ENCODE assay signal across 9 cellular contexts in genomic region chr12:57549203-57549908, GRCh38. TPM values are rescaled to one million over a fixed set of nuclear protein-coding genes. Genes with fewer than 3 reads are reported as not detected.
DNase-seq lines count a peak whose midpoint lies in the region; ATAC-seq, FAIRE-seq and TF ChIP-seq lines count a peak whose summit lies in the region.
"Had no signal": no experiment of that assay in that cellular context is flagged by ENCODE, and none has a peak within 500 bp of the region (broad histone marks: within the 10 kb centered on the region; RNA-seq: fewer than 3 reads in every experiment).

No MANE protein-coding gene starts in this region.

- no peak for FAIRE-seq in GM12878 (lab: Jason Lieb, UNC)

- POLR2A ChIA-PET in GM12878 (lab: Charles Lee): no interaction called here

- SMC1A ChIA-PET in GM12878 (lab: Charles Lee; ENCODE audit: uncharacterized antibody, unreplicated experiment): no interaction called here

- H3K9ac ChIP-seq in GM12878 (ENCODE audit: control insufficient read depth, insufficient read depth, low read length): no peak overlapping the region
- H3K9ac ChIP-seq in mesenchymal stem cell (ENCODE audit: low read length): no peak overlapping the region

- no peak overlapping the region for H4K91ac ChIP-seq in mesenchymal stem cell (ENCODE audit: low read length)

- H3K9me3 ChIP-seq in GM12878 (replicated peaks; ENCODE audit: control insufficient read depth, insufficient read depth, low read length) (no peaks in the 10 kb centered on the region), mesenchymal stem cell (ENCODE audit: control insufficient read depth, low read length) (no peaks in the 10 kb centered on the region), upper lobe of right lung (no peaks in the 10 kb centered on the region), adrenal gland (replicated peaks in 1 of 3) (no peaks in the 10 kb centered on the region)

- H3K18ac ChIP-seq in mesenchymal stem cell (ENCODE audit: low read depth in 1 of 2, low read length in 2 of 2): no peak overlapping the region

- intact Hi-C loops in GM12878 (cut with micrococcal nuclease; ENCODE audit: unreplicated experiment) (no loop called here), upper lobe of right lung (cut with DNase I) (no loop called here), adrenal gland (cut with DNase I) (no loop called here)

- peaks cover 19% of the 10 kb centered on the region for H3K79me2 ChIP-seq in GM12878 (ENCODE audit: control insufficient read depth, insufficient read depth, low read length)

- no peak for TF ChIP-seq POLR2A in GM12878 (IDR thresholded peaks at IDR 0.05; ENCODE audit: low read depth, low read length)
- TF ChIP-seq POLR2A in adrenal gland (IDR thresholded peaks at IDR 0.05): no peak

- H3K4me1 ChIP-seq in GM12878 (ENCODE audit: control insufficient read depth, insufficient read depth, low read length): peaks cover 9% of the 10 kb centered on the region; the same call in 1 of the 2 replicates
- H3K4me1 ChIP-seq in mesenchymal stem cell (ENCODE audit: control insufficient read depth, insufficient read depth, low read depth, low read length): peaks cover 27% of the 10 kb centered on the region
- H3K4me1 ChIP-seq in upper lobe of right lung: peaks cover 13% of the 10 kb centered on the region
- H3K4me1 ChIP-seq in adrenal gland (replicated peaks in 1 of 2): peaks cover 15 to 18% of the 10 kb centered on the region in 2 donors

- no peak overlapping the region for H2BK120ac ChIP-seq in mesenchymal stem cell (ENCODE audit: low read depth, low read length)

- TF ChIP-seq RAD21 in GM12878 (IDR thresholded peaks at IDR 0.05; ENCODE audit: insufficient read depth, low read depth, low read length): no peak

- no peak for DNase-seq in activated naive CD4-positive, alpha-beta T cell (lab: John Stamatoyannopoulos, UW)
- DNase-seq in GM12878 (ENCODE audit: low read depth, low spot score) (no peak), mesenchymal stem cell (no peak), upper lobe of right lung (no peak), kidney tubule cell (ENCODE audit: low spot score) (no peak), HT-29 (ENCODE audit: low spot score) (no peak), adrenal gland (no peak)
- DNase-seq: Calu3 had no signal

- no peak overlapping the region for H2BK15ac ChIP-seq in mesenchymal stem cell (ENCODE audit: low read depth, poor library complexity, severe bottlenecking)

- CTCF ChIA-PET in GM12878 (lab: Yijun Ruan, JAX): no interaction called here

- H3K79me1 ChIP-seq in mesenchymal stem cell (replicated peaks; ENCODE audit: low read length, poor library complexity, severe bottlenecking): peaks cover 6% of the 10 kb centered on the region

- no peak overlapping the region for H3K4ac ChIP-seq in mesenchymal stem cell (ENCODE audit: low read depth in 1 of 2, low read length in 2 of 2)

- H2BK12ac ChIP-seq in mesenchymal stem cell (ENCODE audit: low read length in 2 of 2): no peak overlapping the region

- H3K14ac ChIP-seq in mesenchymal stem cell (ENCODE audit: low read length in 2 of 2): no peak overlapping the region

- H3K36me3 Mint-ChIP-seq in activated naive CD4-positive, alpha-beta T cell treated with anti-CD3 and anti-CD28 coated beads, Interleukin-2, amount 50 U/mL, for 24 hours: no peaks in the 10 kb centered on the region

- ATAC-seq in GM12878: peak; percentile 1; the same call in 2 of the 3 replicates
- ATAC-seq in upper lobe of right lung: no peak

- no peak for TF ChIP-seq EP300 in GM12878 (IDR thresholded peaks at IDR 0.05; ENCODE audit: borderline replicate concordance in 1 of 2, control insufficient read depth in 1 of 2, low read depth in 2 of 2, low read length in 2 of 2)

- in situ Hi-C loops in GM12878 (cut with MboI): no loop called here

- H3K23ac ChIP-seq in mesenchymal stem cell (ENCODE audit: low read length in 2 of 2): no peak overlapping the region

- H3K4me3 ChIP-seq in GM12878 (peak overlapping the region; percentile 73), mesenchymal stem cell (ENCODE audit: insufficient read depth in 1 of 2, low read depth in 1 of 2, low read length in 2 of 2) (peak overlapping the region; percentile 65 to 72), upper lobe of right lung (peak overlapping the region; percentile 38), adrenal gland (peak overlapping the region in 1 of 4 donors; percentile 50)

- no peak overlapping the region for H2BK5ac ChIP-seq in mesenchymal stem cell (ENCODE audit: low read depth, low read length, poor library complexity, severe bottlenecking)

- TF ChIP-seq CTCF in GM12878 (IDR thresholded peaks at IDR 0.05 in 2 of 3, conservative IDR thresholded peaks at IDR 0.05 in 1 of 3; ENCODE audit: control insufficient read depth in 2 of 3, extremely low read depth in 1 of 3, insufficient read depth in 1 of 3, low read depth in 3 of 3, low read length in 3 of 3): no peak
- no peak for TF ChIP-seq CTCF in upper lobe of right lung (IDR thresholded peaks at IDR 0.05)
- no peak for TF ChIP-seq CTCF in adrenal gland (IDR thresholded peaks at IDR 0.05)

- H3K4me3 Mint-ChIP-seq in activated naive CD4-positive, alpha-beta T cell treated with anti-CD3 and anti-CD28 coated beads, Interleukin-2, amount 50 U/mL, for 24 hours: peak overlapping the region; percentile 71

- H2AFZ ChIP-seq in GM12878 (ENCODE audit: control insufficient read depth, low read depth, low read length) (peak overlapping the region; percentile 68), mesenchymal stem cell (ENCODE audit: low read depth, low read length) (no peak overlapping the region)

- no peak overlapping the region for H3K27ac Mint-ChIP-seq in activated naive CD4-positive, alpha-beta T cell treated with anti-CD3 and anti-CD28 coated beads, Interleukin-2, amount 50 U/mL, for 24 hours

- H3K27ac ChIP-seq in GM12878 (ENCODE audit: control insufficient read depth, insufficient read depth): no peak overlapping the region
- no peak overlapping the region for H3K27ac ChIP-seq in mesenchymal stem cell (ENCODE audit: low read length, poor library complexity, severe bottlenecking)
- H3K27ac ChIP-seq in upper lobe of right lung: no peak overlapping the region
- peak overlapping the region in 1 of 5 donors; percentile 54 for H3K27ac ChIP-seq in adrenal gland

- no peak overlapping the region for H2AK5ac ChIP-seq in mesenchymal stem cell (ENCODE audit: low read length, severe bottlenecking)

- 24% methylated on average over 10 of the region's 13 CpGs for WGBS in GM12878 (ENCODE audit: insufficient coverage, insufficient replicate concordance, low lambda C conversion rate, missing lambda C conversion rate)
- WGBS in mesenchymal stem cell: 52% methylated on average over 7 of the region's 13 CpGs
- WGBS in adrenal gland, 4 donors: 37 to 53% (median 39%) methylated on average over 9 to 13 of the region's 13 CpGs

- H3K36me3 ChIP-seq in GM12878 (ENCODE audit: control insufficient read depth in 2 of 2, insufficient read depth in 2 of 2, low read length in 1 of 2) (no peaks in the 10 kb centered on the region), mesenchymal stem cell (ENCODE audit: control insufficient read depth in 1 of 2, insufficient read depth in 2 of 2, low read depth in 1 of 2, low read length in 2 of 2) (peaks cover 0 to 14% of the 10 kb centered on the region in 2 experiments), upper lobe of right lung (no peaks in the 10 kb centered on the region), adrenal gland (replicated peaks in 1 of 2) (no peaks in the 10 kb centered on the region)

- RAD21 ChIA-PET in GM12878 (lab: Charles Lee; ENCODE audit: unreplicated experiment): interaction anchor here (1.0 kb wide), 1 partner anchor 26 kb away, joined by 3 read pairs; no protein-coding TSS in a partner anchor

- H3K9me3 Mint-ChIP-seq in activated naive CD4-positive, alpha-beta T cell treated with anti-CD3 and anti-CD28 coated beads, Interleukin-2, amount 50 U/mL, for 24 hours: no peaks in the 10 kb centered on the region

- H4K20me1 ChIP-seq in GM12878 (ENCODE audit: control insufficient read depth, insufficient read depth): no peaks in the 10 kb centered on the region

- H3K27me3 Mint-ChIP-seq in activated naive CD4-positive, alpha-beta T cell treated with anti-CD3 and anti-CD28 coated beads, Interleukin-2, amount 50 U/mL, for 24 hours: peaks cover 2% of the 10 kb centered on the region

- no TSS peak for BruUV-seq in GM12878 (replicated peaks; lab: Mats Ljungman, UMichigan)

- H3K27me3 ChIP-seq in GM12878 (replicated peaks in 1 of 2; ENCODE audit: control insufficient read depth in 2 of 2, insufficient read depth in 2 of 2, low read length in 1 of 2): peaks cover 0 to 1% of the 10 kb centered on the region in 2 experiments; a peak in 2 of 4 replicates
- peaks cover 28 to 44% of the 10 kb centered on the region in 2 experiments for H3K27me3 ChIP-seq in mesenchymal stem cell (ENCODE audit: control insufficient read depth in 1 of 2, insufficient read depth in 1 of 2, low read length in 2 of 2)
- peaks cover 27% of the 10 kb centered on the region for H3K27me3 ChIP-seq in upper lobe of right lung
- peaks cover 8% of the 10 kb centered on the region for H3K27me3 ChIP-seq in adrenal gland

- peaks cover 42% of the 10 kb centered on the region for H3K4me1 Mint-ChIP-seq in activated naive CD4-positive, alpha-beta T cell treated with anti-CD3 and anti-CD28 coated beads, Interleukin-2, amount 50 U/mL, for 24 hours

- H3K4me2 ChIP-seq in GM12878 (ENCODE audit: control insufficient read depth, insufficient read depth) (peak overlapping the region; percentile 84), mesenchymal stem cell (ENCODE audit: low read length, poor library complexity, severe bottlenecking) (peak overlapping the region; percentile 67)

- H4K8ac ChIP-seq in mesenchymal stem cell (ENCODE audit: low read length): no peak overlapping the region

RNA-seq across cellular contexts. Expression of gene KIF5A, which starts 0.5 kb away (rescaled TPM):
- 0.73 and 0.77 TPM in 2 replicates for total RNA-seq in GM12878 (2013; cell fraction: nucleolus; rRNA removed)
- total RNA-seq in GM12878 (2014; rRNA removed) (1.0 and 1.1 TPM in 2 replicates), GM12878 (2014; rRNA removed; fragmentation: Illumina TruSeq; extraction: Trizol) (1.1 and 1.3 TPM in 2 replicates), GM12878 (2021) (2.2 and 2.9 TPM in 2 replicates), upper lobe of right lung (0.14 TPM), adrenal gland (1 to 10 TPM in 3 of 8 donors, under 1 TPM in 4, not detected in 1; 0.32 to 7.6 (median 0.61) TPM)
- polyA plus RNA-seq in GM12878 (2011; ENCODE audit: low read depth): 0.24 TPM
- polyA plus RNA-seq in GM12878 (2011; rRNA removed) (0.48 and 0.56 TPM in 2 replicates), GM12878 (2014; fragmentation: Illumina TruSeq; extraction: Trizol) (2.0 and 2.2 TPM in 2 replicates), GM12878 (2014; fragmentation: Nextera tagmentation; extraction: Ambion mirVana) (under 1 TPM; 0.35 to 0.44 TPM), GM12878 (2014; rRNA removed) (1.7 and 2.0 TPM in 2 replicates), GM12878 (2016; fragmentation: Nextera tagmentation; extraction: Ambion mirVana) (under 1 TPM; 0.69 to 0.92 TPM), adrenal gland (1 to 10 TPM; 1.9 to 7.4 (median 5.6) TPM)
- polyA plus RNA-seq in GM12878 (2011; cell fraction: cytosol; rRNA removed): 0.30 and 0.31 TPM in 2 replicates
- polyA plus RNA-seq in GM12878 (2011; cell fraction: nucleus; rRNA removed): 1.2 and 1.5 TPM in 2 replicates
- 0.51 and 0.79 TPM in 2 replicates for polyA plus RNA-seq in GM12878 (2012)
- 0.36 and 0.51 TPM in 2 replicates for polyA minus RNA-seq in GM12878 (2011; rRNA and poly(A)+ RNA removed)
- 0.10 TPM in 1 of 2 replicates, not detected in the other for polyA minus RNA-seq in GM12878 (2011; cell fraction: cytosol; rRNA and poly(A)+ RNA removed)
- polyA minus RNA-seq in GM12878 (2011; cell fraction: nucleus; rRNA and poly(A)+ RNA removed): 0.24 and 0.29 TPM in 2 replicates
- 0.26 TPM for polyA plus RNA-seq in mesenchymal stem cell (2013, experiment 1 of 2)
- polyA plus RNA-seq in mesenchymal stem cell (2013, experiment 2 of 2): 0.22 TPM
- not detected in 2 replicates for total RNA-seq in HT-29 (2014; rRNA removed; shearing (Covaris generic))
- total RNA-seq: Calu3 had no signal

RNA-seq across cellular contexts. Expression of gene DCTN2, which starts 2.4 kb away (rescaled TPM):
- 50.6 and 63.3 TPM in 2 replicates for total RNA-seq in GM12878 (2013; cell fraction: nucleolus; rRNA removed)
- 80.8 and 115 TPM in 2 replicates for total RNA-seq in GM12878 (2014; rRNA removed)
- total RNA-seq in GM12878 (2014; rRNA removed; fragmentation: Illumina TruSeq; extraction: Trizol): 81.4 and 83.9 TPM in 2 replicates
- 87.3 and 87.4 TPM in 2 replicates for total RNA-seq in GM12878 (2021)
- 67.2 TPM for polyA plus RNA-seq in GM12878 (2011; ENCODE audit: low read depth)
- polyA plus RNA-seq in GM12878 (2011; rRNA removed): 85.1 and 88.9 TPM in 2 replicates
- polyA plus RNA-seq in GM12878 (2011; cell fraction: cytosol; rRNA removed): 79.6 and 95.9 TPM in 2 replicates
- polyA plus RNA-seq in GM12878 (2011; cell fraction: nucleus; rRNA removed): 72.6 and 91.7 TPM in 2 replicates
- polyA plus RNA-seq in GM12878 (2012): 68.9 and 75.1 TPM in 2 replicates
- polyA plus RNA-seq in GM12878 (2014; fragmentation: Illumina TruSeq; extraction: Trizol): 139 and 171 TPM in 2 replicates
- 10 to 100 TPM; 32.3 to 60.7 TPM for polyA plus RNA-seq in GM12878 (2014; fragmentation: Nextera tagmentation; extraction: Ambion mirVana)
- polyA plus RNA-seq in GM12878 (2014; rRNA removed): 113 TPM in 2 replicates
- polyA plus RNA-seq in GM12878 (2016; fragmentation: Nextera tagmentation; extraction: Ambion mirVana): 100 to 1,000 TPM; 115 to 117 TPM
- 66.8 and 93.9 TPM in 2 replicates for polyA minus RNA-seq in GM12878 (2011; rRNA and poly(A)+ RNA removed)
- 47.0 and 53.5 TPM in 2 replicates for polyA minus RNA-seq in GM12878 (2011; cell fraction: cytosol; rRNA and poly(A)+ RNA removed)
- polyA minus RNA-seq in GM12878 (2011; cell fraction: nucleus; rRNA and poly(A)+ RNA removed): 25.4 and 26.2 TPM in 2 replicates
- 143 TPM for polyA plus RNA-seq in mesenchymal stem cell (2013, experiment 1 of 2)
- 134 TPM for polyA plus RNA-seq in mesenchymal stem cell (2013, experiment 2 of 2)
- 90.7 TPM for total RNA-seq in upper lobe of right lung
- 58.6 and 62.3 TPM in 2 replicates for total RNA-seq in HT-29 (2014; rRNA removed; shearing (Covaris generic))
- 100 to 1,000 TPM; 114 to 202 (median 135) TPM for total RNA-seq in adrenal gland
- polyA plus RNA-seq in adrenal gland: 100 to 1,000 TPM in 2 of 3 donors, 10 to 100 TPM in 1; 81.2 to 238 (median 101) TPM

RNA-seq across cellular contexts. Expression of gene MBD6, which starts 26.7 kb away (rescaled TPM):
- 16.4 and 19.1 TPM in 2 replicates for total RNA-seq in GM12878 (2013; cell fraction: nucleolus; rRNA removed)
- total RNA-seq in GM12878 (2014; rRNA removed) (3.1 and 4.6 TPM in 2 replicates), GM12878 (2014; rRNA removed; fragmentation: Illumina TruSeq; extraction: Trizol) (3.5 and 3.7 TPM in 2 replicates), GM12878 (2021) (41.5 and 52.7 TPM in 2 replicates), upper lobe of right lung (85.8 TPM), adrenal gland (100 to 1,000 TPM in 2 of 8 donors, 10 to 100 TPM in 6; 10.9 to 128 (median 38.1) TPM)
- 12.0 TPM for polyA plus RNA-seq in GM12878 (2011; ENCODE audit: low read depth)
- polyA plus RNA-seq in GM12878 (2011; rRNA removed) (2.0 and 3.8 TPM in 2 replicates), GM12878 (2014; fragmentation: Illumina TruSeq; extraction: Trizol) (5.9 and 12.7 TPM in 2 replicates), GM12878 (2014; fragmentation: Nextera tagmentation; extraction: Ambion mirVana) (1 to 10 TPM; 1.5 to 5.5 TPM), GM12878 (2014; rRNA removed) (20.2 and 24.3 TPM in 2 replicates), GM12878 (2016; fragmentation: Nextera tagmentation; extraction: Ambion mirVana) (1 to 10 TPM; 8.1 to 8.6 TPM), adrenal gland (100 to 1,000 TPM in 1 of 3 donors, 10 to 100 TPM in 2; 21.7 to 167 (median 91.4) TPM)
- 1.8 and 1.9 TPM in 2 replicates for polyA plus RNA-seq in GM12878 (2011; cell fraction: cytosol; rRNA removed)
- 43.1 and 56.1 TPM in 2 replicates for polyA plus RNA-seq in GM12878 (2011; cell fraction: nucleus; rRNA removed)
- 18.4 and 22.0 TPM in 2 replicates for polyA plus RNA-seq in GM12878 (2012)
- 4.3 and 5.9 TPM in 2 replicates for polyA minus RNA-seq in GM12878 (2011; rRNA and poly(A)+ RNA removed)
- 3.6 and 6.3 TPM in 2 replicates for polyA minus RNA-seq in GM12878 (2011; cell fraction: cytosol; rRNA and poly(A)+ RNA removed)
- 11.7 and 19.9 TPM in 2 replicates for polyA minus RNA-seq in GM12878 (2011; cell fraction: nucleus; rRNA and poly(A)+ RNA removed)
- 44.2 TPM for polyA plus RNA-seq in mesenchymal stem cell (2013, experiment 1 of 2)
- 40.9 TPM for polyA plus RNA-seq in mesenchymal stem cell (2013, experiment 2 of 2)
- total RNA-seq in HT-29 (2014; rRNA removed; shearing (Covaris generic)): 18.0 and 23.0 TPM in 2 replicates

RNA-seq across cellular contexts. Expression of gene DDIT3, which starts 29.0 kb away (rescaled TPM):
- 21.5 and 24.3 TPM in 2 replicates for total RNA-seq in GM12878 (2013; cell fraction: nucleolus; rRNA removed)
- total RNA-seq in GM12878 (2014; rRNA removed) (9.7 and 9.8 TPM in 2 replicates), GM12878 (2014; rRNA removed; fragmentation: Illumina TruSeq; extraction: Trizol) (10.4 and 12.2 TPM in 2 replicates), GM12878 (2021) (8.2 and 9.2 TPM in 2 replicates), upper lobe of right lung (47.3 TPM), adrenal gland (10 to 100 TPM in 7 of 8 donors, 1 to 10 TPM in 1; 7.7 to 65.1 (median 30.9) TPM)
- 38.8 TPM for polyA plus RNA-seq in GM12878 (2011; ENCODE audit: low read depth)
- polyA plus RNA-seq in GM12878 (2011; rRNA removed) (23.6 and 25.0 TPM in 2 replicates), GM12878 (2014; fragmentation: Illumina TruSeq; extraction: Trizol) (10.9 and 13.4 TPM in 2 replicates), GM12878 (2014; fragmentation: Nextera tagmentation; extraction: Ambion mirVana) (10 to 100 TPM; 26.8 to 28.9 TPM), GM12878 (2014; rRNA removed) (9.9 and 10.1 TPM in 2 replicates), GM12878 (2016; fragmentation: Nextera tagmentation; extraction: Ambion mirVana) (10 to 100 TPM; 20.0 to 21.7 TPM), adrenal gland (10 to 100 TPM; 72.8 to 98.4 (median 72.9) TPM)
- 14.0 and 15.9 TPM in 2 replicates for polyA plus RNA-seq in GM12878 (2011; cell fraction: cytosol; rRNA removed)
- 25.8 and 42.9 TPM in 2 replicates for polyA plus RNA-seq in GM12878 (2011; cell fraction: nucleus; rRNA removed)
- 41.1 and 47.1 TPM in 2 replicates for polyA plus RNA-seq in GM12878 (2012)
- 17.3 and 23.4 TPM in 2 replicates for polyA minus RNA-seq in GM12878 (2011; rRNA and poly(A)+ RNA removed)
- 7.3 and 11.1 TPM in 2 replicates for polyA minus RNA-seq in GM12878 (2011; cell fraction: cytosol; rRNA and poly(A)+ RNA removed)
- polyA minus RNA-seq in GM12878 (2011; cell fraction: nucleus; rRNA and poly(A)+ RNA removed): 13.8 and 17.0 TPM in 2 replicates
- 43.7 TPM for polyA plus RNA-seq in mesenchymal stem cell (2013, experiment 1 of 2)
- polyA plus RNA-seq in mesenchymal stem cell (2013, experiment 2 of 2): 45.0 TPM
- 26.9 and 39.0 TPM in 2 replicates for total RNA-seq in HT-29 (2014; rRNA removed; shearing (Covaris generic))

RNA-seq across cellular contexts. Expression of gene PIP4K2C, which starts 41.6 kb away (rescaled TPM):
- total RNA-seq in GM12878 (2013; cell fraction: nucleolus; rRNA removed): 11.2 and 12.1 TPM in 2 replicates
- total RNA-seq in GM12878 (2014; rRNA removed) (13.1 and 15.0 TPM in 2 replicates), GM12878 (2014; rRNA removed; fragmentation: Illumina TruSeq; extraction: Trizol) (9.5 and 10.6 TPM in 2 replicates), GM12878 (2021) (19.0 and 20.9 TPM in 2 replicates), upper lobe of right lung (31.0 TPM), adrenal gland (10 to 100 TPM; 21.9 to 75.9 (median 30.9) TPM)
- 10.3 TPM for polyA plus RNA-seq in GM12878 (2011; ENCODE audit: low read depth)
- polyA plus RNA-seq in GM12878 (2011; rRNA removed) (19.2 and 23.7 TPM in 2 replicates), GM12878 (2014; fragmentation: Illumina TruSeq; extraction: Trizol) (25.1 and 34.2 TPM in 2 replicates), GM12878 (2014; fragmentation: Nextera tagmentation; extraction: Ambion mirVana) (1 to 10 TPM; 4.8 to 6.0 TPM), GM12878 (2014; rRNA removed) (13.9 and 18.4 TPM in 2 replicates), GM12878 (2016; fragmentation: Nextera tagmentation; extraction: Ambion mirVana) (10 to 100 TPM; 13.3 to 16.5 TPM), adrenal gland (10 to 100 TPM in 1 of 3 donors, 1 to 10 TPM in 2; 8.1 to 31.5 (median 8.6) TPM)
- 13.6 and 16.9 TPM in 2 replicates for polyA plus RNA-seq in GM12878 (2011; cell fraction: cytosol; rRNA removed)
- 28.2 and 29.1 TPM in 2 replicates for polyA plus RNA-seq in GM12878 (2011; cell fraction: nucleus; rRNA removed)
- 11.2 and 13.0 TPM in 2 replicates for polyA plus RNA-seq in GM12878 (2012)
- polyA minus RNA-seq in GM12878 (2011; rRNA and poly(A)+ RNA removed): 12.5 and 14.3 TPM in 2 replicates
- 3.8 and 4.3 TPM in 2 replicates for polyA minus RNA-seq in GM12878 (2011; cell fraction: cytosol; rRNA and poly(A)+ RNA removed)
- 4.1 and 5.8 TPM in 2 replicates for polyA minus RNA-seq in GM12878 (2011; cell fraction: nucleus; rRNA and poly(A)+ RNA removed)
- 15.5 TPM for polyA plus RNA-seq in mesenchymal stem cell (2013, experiment 1 of 2)
- 15.4 TPM for polyA plus RNA-seq in mesenchymal stem cell (2013, experiment 2 of 2)
- 30.8 and 37.2 TPM in 2 replicates for total RNA-seq in HT-29 (2014; rRNA removed; shearing (Covaris generic))
